In genomic region chr5:178356459-178356872, GRCh38 we compare ENCODE assay signal across 1 cellular context.
TF ChIP-seq lines count a peak whose summit lies in the region.

No MANE protein-coding gene starts in this region.

TF ChIP-seq in H1, 55 proteins besides CTCF, POLR2A, EP300 and RAD21 (continued from another document):
- TF ChIP-seq ATF3 (IDR thresholded peaks at IDR 0.05; ENCODE audit: insufficient read depth, low read depth, low read length), result no peak
- peak; percentile 60 for TF ChIP-seq ASH2L (IDR thresholded peaks at IDR 0.05; ENCODE audit: low read length)
- TF ChIP-seq CTBP2 (IDR thresholded peaks at IDR 0.05; ENCODE audit: borderline replicate concordance, insufficient read depth, insufficient read length, low read length), result no peak
- TF ChIP-seq GABPA (IDR thresholded peaks at IDR 0.05; ENCODE audit: borderline replicate concordance, insufficient read depth, low read length), result no peak
- TF ChIP-seq SRF (IDR thresholded peaks at IDR 0.05; ENCODE audit: low read depth, low read length), result no peak
- TF ChIP-seq TEAD4 (IDR thresholded peaks at IDR 0.05; ENCODE audit: low read depth, low read length), result 0 out of 2 replicates have a peak, but pooled peaks have one; percentile 59
